Comparison of ENCODE assay signal across 8 cellular contexts in genomic region chr17:42798383-42799380, GRCh38. TPM values are rescaled to one million over a fixed set of nuclear protein-coding genes. Genes with fewer than 3 reads are reported as not detected.
A peak's percentile ranks its signal among the peaks of the same experiment; 100 is the strongest.
DNase-seq lines count a peak whose midpoint lies in the region; ATAC-seq, FAIRE-seq and TF ChIP-seq lines count a peak whose summit lies in the region.

Gene CNTD1, plus strand, starts transcription at chr17:42798861. Its CDS starts 207 bp downstream, at chr17:42799068.
Gene COA3, minus strand, starts transcription at chr17:42798704. Its CDS starts 23 bp downstream, at chr17:42798681.

- H3K9me3 ChIP-seq in AG04450 (ENCODE audit: control insufficient read depth, insufficient read depth, low read length) = no peaks in the 10 kb centered on the region; the same call in 1 of the 2 replicates
- H3K9me3 ChIP-seq in endothelial cell of umbilical vein (replicated peaks; ENCODE audit: control insufficient read depth, insufficient read depth, low read length) = no peaks in the 10 kb centered on the region

- peaks cover 8% of the 10 kb centered on the region for H3K36me3 Mint-ChIP-seq in mesothelial cell of epicardium

- H3K9me1 ChIP-seq in endothelial cell of umbilical vein (replicated peaks; ENCODE audit: control insufficient read depth, extremely low read depth, insufficient read depth, low read length) = no peaks in the 10 kb centered on the region

- peak within 1 kb of the TSS; percentile 58 for H2AFZ ChIP-seq in endothelial cell of umbilical vein (ENCODE audit: low read depth, low read length)

- H3K27ac Mint-ChIP-seq in mesothelial cell of epicardium = peak within 1 kb of the TSS; percentile 87

- intact Hi-C loops in endothelial cell of umbilical vein (cut with micrococcal nuclease) = loop anchor here (1.0 to 2.0 kb wide), 3 partner anchors 24 to 54 kb away; partner anchors contain the start of genes EZH1 and PSME3

- H3K9me3 Mint-ChIP-seq in mesothelial cell of epicardium = no peaks in the 10 kb centered on the region

- peak; percentile 84 for TF ChIP-seq POLR2A in endothelial cell of umbilical vein (IDR thresholded peaks at IDR 0.05; ENCODE audit: low read depth, low read length)

- peak within 1 kb of the TSS; percentile 77 for H3K4me2 ChIP-seq in endothelial cell of umbilical vein (ENCODE audit: insufficient read depth, low read length)

- peak within 1 kb of the TSS; percentile 64 for H3K9ac ChIP-seq in endothelial cell of umbilical vein (replicated peaks; ENCODE audit: extremely low read depth, insufficient read depth, low read length)

- POLR2A ChIA-PET in AG04450 (lab: Yijun Ruan, JAX) (interaction anchor here (0.7 to 1.0 kb wide), 4 partner anchors 17 to 26 kb away, joined by 3 read pairs; partner anchors contain the start of genes BECN1 and VPS25), endothelial cell of umbilical vein (lab: Charles Lee) (interaction anchor here (1.0 kb wide), 1 partner anchor 26 kb away, joined by 3 read pairs; the partner anchor contains the start of gene BECN1)

- peak; percentile 98 for FAIRE-seq in endothelial cell of umbilical vein (lab: Jason Lieb, UNC)

- CTCF ChIA-PET in AG04450 (lab: Charles Lee) = interaction anchor here (1.0 to 1.1 kb wide), 2 partner anchors 20 to 35 kb away, joined by 3 to 4 read pairs; no protein-coding TSS in a partner anchor
- CTCF ChIA-PET in endothelial cell of umbilical vein (lab: Charles Lee) = interaction anchor here (0.7 to 3.2 kb wide), 6 partner anchors 21 to 221 kb away, joined by 3 to 14 read pairs (median 8); partner anchors contain the start of genes BECN1, PSMC3IP and VPS25

- peaks cover 11% of the 10 kb centered on the region for H3K4me1 ChIP-seq in endothelial cell of umbilical vein (ENCODE audit: control insufficient read depth, extremely low read depth, insufficient read depth, low read length)

- peak within 1 kb of the TSS; percentile 57 for H3K27ac ChIP-seq in AG04450 (ENCODE audit: low read depth, low read length)
- no peak within 1 kb of the TSS for H3K27ac ChIP-seq in endothelial cell of umbilical vein (ENCODE audit: insufficient read depth, low read depth, low read length)

- peaks cover 15% of the 10 kb centered on the region for H3K4me1 Mint-ChIP-seq in mesothelial cell of epicardium

- dilution Hi-C loops in endothelial cell of umbilical vein (cut with MboI; ENCODE audit: extremely low pct_ligation_motif_present, low sequenced_read_pairs) = no loop called here

- H3K27me3 ChIP-seq in AG04450 (ENCODE audit: control insufficient read depth, insufficient read depth, low read length) (peaks cover 3% of the 10 kb centered on the region), endothelial cell of umbilical vein (ENCODE audit: control insufficient read depth in 2 of 2, insufficient read depth in 2 of 2, low read length in 2 of 2) (no peaks in the 10 kb centered on the region)

- ATAC-seq in GM18907 (IDR thresholded peaks at IDR 0.05; ENCODE audit: unreplicated experiment) = peak; percentile 77

- H3K4me3 Mint-ChIP-seq in mesothelial cell of epicardium = peak within 1 kb of the TSS; percentile 91

- H4K20me1 ChIP-seq in endothelial cell of umbilical vein (replicated peaks; ENCODE audit: control insufficient read depth, extremely low read depth, insufficient read depth, low read length) = no peaks in the 10 kb centered on the region

- H3K36me3 ChIP-seq in endothelial cell of umbilical vein (ENCODE audit: control insufficient read depth in 2 of 2, extremely low read depth in 1 of 2, insufficient read depth in 2 of 2, low read length in 2 of 2) = peaks cover 0 to 2% of the 10 kb centered on the region in 2 experiments

- H3K4me3 ChIP-seq in AG04450 (ENCODE audit: low read depth, low read length) = peak within 1 kb of the TSS; percentile 96
- H3K4me3 ChIP-seq in endothelial cell of umbilical vein (replicated peaks in 1 of 3; ENCODE audit: insufficient read depth in 1 of 3, low read depth in 1 of 3, low read length in 3 of 3) = peak within 1 kb of the TSS; percentile 16 to 76 (median 71)

- DNase-seq in AG04450 (ENCODE audit: low read depth, low spot score) = peak; percentile 55
- peak; percentile 53 for DNase-seq in HS-5 (ENCODE audit: low read depth)
- peak; percentile 71 for DNase-seq in NOMO-1 treated with dmso at 0.1 percent for 144 hours (lab: John Stamatoyannopoulos, UW; ENCODE audit: unreplicated experiment)
- DNase-seq in activated CD8-positive, alpha-beta memory T cell treated with anti-CD3 and anti-CD28 coated beads, Interleukin-2, amount 50 U/mL, for 4 hours = peak; percentile 78
- DNase-seq in endothelial cell of umbilical vein (ENCODE audit: low read depth, low spot score) = peak; percentile 89
- peak; percentile 58 to 79 for DNase-seq in mesothelial cell of epicardium (ENCODE audit: low spot score in 2 of 2, unreplicated experiment in 2 of 2)
- peak; percentile 54 for DNase-seq in stimulated activated CD8-positive, alpha-beta memory T cell treated with anti-CD3 and anti-CD28 coated beads, Interleukin-15, amount 100 ng/mL, for 24 hours (ENCODE audit: low read depth)

- H3K27me3 Mint-ChIP-seq in mesothelial cell of epicardium (ENCODE audit: low read depth) = peaks cover 12% of the 10 kb centered on the region

- H3K79me2 ChIP-seq in endothelial cell of umbilical vein (ENCODE audit: control insufficient read depth, insufficient read depth, low read length) = no peaks in the 10 kb centered on the region

- TF ChIP-seq CTCF in AG04450 (IDR thresholded peaks at IDR 0.05; ENCODE audit: low read depth, low read length) (no peak), endothelial cell of umbilical vein (IDR thresholded peaks at IDR 0.05; ENCODE audit: extremely low read depth in 1 of 2, insufficient read depth in 1 of 2, low read depth in 1 of 2, low read length in 2 of 2) (no peak), mesothelial cell of epicardium (IDR thresholded peaks at IDR 0.05; ENCODE audit: unreplicated experiment) (no peak)

- no TSS peak for BruUV-seq in endothelial cell of umbilical vein (replicated peaks; lab: Mats Ljungman, UMichigan)

TF ChIP-seq in endothelial cell of umbilical vein, 7 proteins besides CTCF, POLR2A, EP300 and RAD21:
- TF ChIP-seq MAX (IDR thresholded peaks at IDR 0.05; ENCODE audit: insufficient read depth, insufficient read length) (peak; percentile 53), POLR2AphosphoS5 (IDR thresholded peaks at IDR 0.05; ENCODE audit: insufficient read depth, low read depth, low read length) (peak; percentile 80), MYC (IDR thresholded peaks at IDR 0.05; ENCODE audit: low read depth, low read length) (no peak)

RNA-seq across cellular contexts. Expression of gene CNTD1, which starts in this region (rescaled TPM):
- polyA plus RNA-seq in AG04450 (2011; rRNA removed) (0.09 and 0.14 TPM in 2 replicates), endothelial cell of umbilical vein (not detected in 2 replicates)
- not detected in 2 replicates for polyA minus RNA-seq in AG04450 (2011; rRNA and poly(A)+ RNA removed)
- total RNA-seq in endothelial cell of umbilical vein (not detected in 2 replicates), mesothelial cell of epicardium (0.09 to 0.14 TPM in 2 of 3 replicates, not detected in the other)
- not detected in 2 replicates for polyA plus RNA-seq in endothelial cell of umbilical vein (2011; cell fraction: cytosol; rRNA removed)
- polyA plus RNA-seq in endothelial cell of umbilical vein (2011; cell fraction: nucleus; rRNA removed) = not detected in 2 replicates
- 0.49 and 0.92 TPM in 2 replicates for polyA plus RNA-seq in endothelial cell of umbilical vein (2012)
- polyA minus RNA-seq in endothelial cell of umbilical vein = not detected in 2 replicates
- not detected for polyA minus RNA-seq in endothelial cell of umbilical vein (2011; cell fraction: cytosol; rRNA and poly(A)+ RNA removed)
- polyA minus RNA-seq in endothelial cell of umbilical vein (2011; cell fraction: nucleus; rRNA and poly(A)+ RNA removed) = not detected in 2 replicates

RNA-seq across cellular contexts. Expression of gene COA3, which starts in this region (rescaled TPM):
- polyA plus RNA-seq in AG04450 (2011; rRNA removed) (86.7 and 96.3 TPM in 2 replicates), endothelial cell of umbilical vein (126 and 139 TPM in 2 replicates)
- polyA minus RNA-seq in AG04450 (2011; rRNA and poly(A)+ RNA removed) = 33.9 and 43.3 TPM in 2 replicates
- total RNA-seq in endothelial cell of umbilical vein (56.6 and 57.5 TPM in 2 replicates), mesothelial cell of epicardium (52.4 to 57.4 TPM (median 54.3 TPM) in 3 replicates)
- 118 and 121 TPM in 2 replicates for polyA plus RNA-seq in endothelial cell of umbilical vein (2011; cell fraction: cytosol; rRNA removed)
- 34.4 and 38.4 TPM in 2 replicates for polyA plus RNA-seq in endothelial cell of umbilical vein (2011; cell fraction: nucleus; rRNA removed)
- 102 and 105 TPM in 2 replicates for polyA plus RNA-seq in endothelial cell of umbilical vein (2012)
- polyA minus RNA-seq in endothelial cell of umbilical vein = 45.6 and 56.9 TPM in 2 replicates
- polyA minus RNA-seq in endothelial cell of umbilical vein (2011; cell fraction: cytosol; rRNA and poly(A)+ RNA removed) = 29.8 TPM
- polyA minus RNA-seq in endothelial cell of umbilical vein (2011; cell fraction: nucleus; rRNA and poly(A)+ RNA removed) = 11.0 and 16.0 TPM in 2 replicates
